In genomic region chr1:198490224-198490623, GRCh38 we compare ENCODE assay signal across 1 cellular context.
TF ChIP-seq lines count a peak whose summit lies in the region.

No MANE protein-coding gene starts in this region.

TF ChIP-seq in K562, 482 proteins besides CTCF, POLR2A, EP300 and RAD21:
- TF ChIP-seq RAD51 (IDR thresholded peaks at IDR 0.05; ENCODE audit: borderline replicate concordance, low read depth): no peak
- TF ChIP-seq SPI1 (IDR thresholded peaks at IDR 0.05; ENCODE audit: borderline replicate concordance, low read depth, low read length): peak; percentile 73
